8 cellular contexts compared by ENCODE assay signal in genomic region chr5:39073759-39074008, GRCh38. TPM values are rescaled to one million over a fixed set of nuclear protein-coding genes. Genes with fewer than 3 reads are reported as not detected.
DNase-seq lines count a peak whose midpoint lies in the region; ATAC-seq and TF ChIP-seq lines count a peak whose summit lies in the region.

No MANE protein-coding gene starts in this region.

- POLR2A ChIA-PET in activated B cell treated with CpG ODN at 0.5 μM for 24 hours (lab: Charles Lee), result no interaction called here

- CTCF ChIA-PET in activated B cell treated with CpG ODN at 0.5 μM for 24 hours (lab: Charles Lee), result no interaction called here

- ATAC-seq in activated T-cell treated with anti-CD3 and anti-CD28 coated beads, Interleukin-2, amount 50 U/mL, for 4 hours, result peak in 1 of 2 donors; percentile 51
- ATAC-seq in HG02981 (IDR thresholded peaks at IDR 0.05; ENCODE audit: unreplicated experiment) (peak; percentile 20), activated B cell treated with CpG ODN at 0.5 μM for 24 hours (ENCODE audit: low read depth) (peak; percentile 36)

- H3K27ac ChIP-seq in right atrium auricular region (peak overlapping the region; percentile 97 to 100), skin epidermis (peak overlapping the region; percentile 91 to 99 (median 97))

- H3K27ac Mint-ChIP-seq in activated B cell treated with CpG ODN at 0.5 μM for 24 hours, result peak overlapping the region; percentile 84

- peaks cover 43% of the 10 kb centered on the region for H3K4me1 Mint-ChIP-seq in activated T-cell treated with anti-CD3 and anti-CD28 coated beads, Interleukin-2, amount 50 U/mL, for 4 hours (ENCODE audit: low read depth)
- peaks cover 55% of the 10 kb centered on the region for H3K4me1 Mint-ChIP-seq in activated B cell treated with CpG ODN at 0.5 μM for 24 hours

- no peaks in the 10 kb centered on the region for H3K9me3 ChIP-seq in right atrium auricular region

- DNase-seq in activated T-cell treated with anti-CD3 and anti-CD28 coated beads, Interleukin-2, amount 50 U/mL, for 4 hours, result no peak
- DNase-seq in activated T-cell treated with anti-CD3 and anti-CD28 coated beads for 4 hours, result no peak
- no peak for DNase-seq in activated B cell treated with CpG ODN at 0.5 μM for 24 hours
- no peak for DNase-seq in right atrium auricular region (ENCODE audit: low spot score)
- no peak for DNase-seq in dedifferentiated amniotic fluid mesenchymal stem cell (ENCODE audit: extremely low spot score)
- DNase-seq in dermis blood vessel endothelial cell, result no peak

- H3K4me3 ChIP-seq in right atrium auricular region (peak overlapping the region; percentile 93 to 97), skin epidermis (peak overlapping the region; percentile 81 to 99 (median 87))

- H3K27me3 ChIP-seq in right atrium auricular region, result no peaks in the 10 kb centered on the region

- H3K4me1 ChIP-seq in right atrium auricular region, result peaks cover 6 to 36% of the 10 kb centered on the region in 2 donors

- no peaks in the 10 kb centered on the region for H3K9me3 Mint-ChIP-seq in activated T-cell treated with anti-CD3 and anti-CD28 coated beads, Interleukin-2, amount 50 U/mL, for 4 hours
- H3K9me3 Mint-ChIP-seq in activated B cell treated with CpG ODN at 0.5 μM for 24 hours, result no peaks in the 10 kb centered on the region

- peaks cover 6% of the 10 kb centered on the region for H3K36me3 Mint-ChIP-seq in activated T-cell treated with anti-CD3 and anti-CD28 coated beads, Interleukin-2, amount 50 U/mL, for 4 hours (ENCODE audit: insufficient read depth)
- H3K36me3 Mint-ChIP-seq in activated B cell treated with CpG ODN at 0.5 μM for 24 hours (ENCODE audit: low read depth), result peaks cover 22% of the 10 kb centered on the region

- H3K4me3 Mint-ChIP-seq in activated T-cell treated with anti-CD3 and anti-CD28 coated beads, Interleukin-2, amount 50 U/mL, for 4 hours, result peak overlapping the region; percentile 95
- H3K4me3 Mint-ChIP-seq in activated B cell treated with CpG ODN at 0.5 μM for 24 hours, result peak overlapping the region; percentile 88

- intact Hi-C loops in activated B cell treated with CpG ODN at 0.5 μM for 24 hours (cut with micrococcal nuclease), result loop anchor here (1.0 to 10.0 kb wide), 8 partner anchors 15 to 1761 kb away; partner anchors contain the start of genes NUP155, PRKAA1, RPL37 and TTC33

- H3K27me3 Mint-ChIP-seq in activated T-cell treated with anti-CD3 and anti-CD28 coated beads, Interleukin-2, amount 50 U/mL, for 4 hours (ENCODE audit: low read depth), result peaks cover 16% of the 10 kb centered on the region
- H3K27me3 Mint-ChIP-seq in activated B cell treated with CpG ODN at 0.5 μM for 24 hours, result no peaks in the 10 kb centered on the region

- TF ChIP-seq CTCF in activated B cell treated with CpG ODN at 0.5 μM for 24 hours (IDR thresholded peaks at IDR 0.05), result no peak
- no peak for TF ChIP-seq CTCF in right atrium auricular region (IDR thresholded peaks at IDR 0.05)

- H3K36me3 ChIP-seq in right atrium auricular region, result no peaks in the 10 kb centered on the region

RNA-seq across cellular contexts. Expression of gene RICTOR, which starts 0.5 kb away (rescaled TPM):
- total RNA-seq in activated T-cell treated with anti-CD3 and anti-CD28 coated beads, Interleukin-2, amount 50 U/mL, for 4 hours, result 10 to 100 TPM; 14.1 to 19.2 (median 18.0) TPM
- 46.4 and 51.8 TPM in 2 replicates for total RNA-seq in activated B cell treated with CpG ODN at 0.5 μM for 24 hours
- 10 to 100 TPM; 18.7 to 25.1 TPM for total RNA-seq in right atrium auricular region
- 36.2 and 44.7 TPM in 2 replicates for total RNA-seq in dermis blood vessel endothelial cell
